ENCODE assay signal across 8 cellular contexts in the genomic region with DNA sequence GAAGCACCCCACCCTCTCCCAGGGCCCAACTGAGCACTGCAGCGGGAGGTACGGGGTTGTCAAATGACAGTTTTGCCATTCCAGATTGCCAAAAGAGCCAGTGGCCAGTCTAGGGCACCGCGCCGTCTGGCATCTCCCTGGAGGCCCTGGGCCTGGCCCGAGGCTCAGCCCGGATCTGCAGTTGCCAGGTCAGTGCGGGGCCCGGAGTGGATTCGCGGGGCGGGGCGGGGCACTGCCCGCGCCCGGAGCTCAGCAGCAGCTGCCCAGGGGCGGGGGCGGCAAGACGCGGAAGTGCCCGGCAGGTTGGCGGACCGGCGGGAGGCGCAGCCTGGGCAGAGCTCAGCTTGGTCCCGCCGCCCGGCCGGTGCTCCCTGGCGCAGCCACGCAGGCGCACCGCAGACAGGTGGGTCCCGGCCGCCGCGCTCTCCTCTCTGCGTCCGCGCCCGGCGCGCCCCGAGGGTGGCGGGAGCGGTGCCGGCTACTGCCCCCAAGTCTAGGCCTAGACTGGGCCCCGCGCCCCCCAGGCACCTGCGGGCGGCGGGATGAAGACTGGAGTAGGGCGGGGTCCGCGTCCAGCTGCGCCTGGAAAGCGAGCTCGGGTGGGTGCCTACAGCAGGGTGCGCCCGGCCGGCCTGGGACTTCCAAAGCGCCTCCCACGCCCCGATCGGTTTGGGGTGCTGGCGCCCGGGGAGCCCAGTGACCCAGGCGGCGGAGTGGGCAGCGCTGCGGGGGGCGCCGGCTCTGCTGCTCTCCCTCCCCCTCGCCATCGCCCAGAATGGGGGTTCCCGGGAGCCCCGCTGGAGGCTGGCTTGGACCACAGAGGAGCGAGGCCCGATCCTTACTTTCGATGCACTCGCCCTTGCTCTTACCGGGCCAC. TPM values are rescaled to one million over a fixed set of nuclear protein-coding genes. Genes with fewer than 3 reads are reported as not detected.
DNase-seq lines count a peak whose midpoint lies in the region; ATAC-seq and TF ChIP-seq lines count a peak whose summit lies in the region.

A gene with protein sequence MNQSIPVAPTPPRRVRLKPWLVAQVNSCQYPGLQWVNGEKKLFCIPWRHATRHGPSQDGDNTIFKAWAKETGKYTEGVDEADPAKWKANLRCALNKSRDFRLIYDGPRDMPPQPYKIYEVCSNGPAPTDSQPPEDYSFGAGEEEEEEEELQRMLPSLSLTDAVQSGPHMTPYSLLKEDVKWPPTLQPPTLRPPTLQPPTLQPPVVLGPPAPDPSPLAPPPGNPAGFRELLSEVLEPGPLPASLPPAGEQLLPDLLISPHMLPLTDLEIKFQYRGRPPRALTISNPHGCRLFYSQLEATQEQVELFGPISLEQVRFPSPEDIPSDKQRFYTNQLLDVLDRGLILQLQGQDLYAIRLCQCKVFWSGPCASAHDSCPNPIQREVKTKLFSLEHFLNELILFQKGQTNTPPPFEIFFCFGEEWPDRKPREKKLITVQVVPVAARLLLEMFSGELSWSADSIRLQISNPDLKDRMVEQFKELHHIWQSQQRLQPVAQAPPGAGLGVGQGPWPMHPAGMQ (plus strand): TSS at position 281 of the 877 bp plus-strand sequence. CDS start 4,155 bp downstream, outside the sequence.

- H3K36me3 ChIP-seq in A673 (ENCODE audit: insufficient read depth, low read length, poor library complexity, severe bottlenecking) (no peaks in the 10 kb centered on the region), ascending aorta (no peaks in the 10 kb centered on the region), skeletal muscle satellite cell (ENCODE audit: insufficient read depth, low read length) (no peaks in the 10 kb centered on the region)

- intact Hi-C loops in A673 (cut with micrococcal nuclease; ENCODE audit: unreplicated experiment) (no loop called here), ascending aorta (cut with DNase I) (no loop called here)

- H3K4me1 ChIP-seq in A673 (ENCODE audit: insufficient read depth, low read length, poor library complexity, severe bottlenecking) (no peaks in the 10 kb centered on the region), ascending aorta (peaks cover 4 to 8% of the 10 kb centered on the region in 2 donors), skeletal muscle satellite cell (ENCODE audit: control insufficient read depth, insufficient read depth, low read length) (peaks cover 13% of the 10 kb centered on the region)

- H3K9ac ChIP-seq in skeletal muscle satellite cell (ENCODE audit: low read depth, low read length), result no peak within 1 kb of the TSS

- TF ChIP-seq CTCF in A673 (conservative IDR thresholded peaks at IDR 0.05; ENCODE audit: low read depth, low read length) (no peak), GM10248 (IDR thresholded peaks at IDR 0.05; ENCODE audit: control extremely low read depth, extremely low read depth, low read depth, missing control alignments) (no peak), ascending aorta (IDR thresholded peaks at IDR 0.05) (no peak)

- H3K27me3 ChIP-seq in A673 (replicated peaks; ENCODE audit: insufficient read depth, low read depth, low read length, poor library complexity) (peaks cover 46% of the 10 kb centered on the region), ascending aorta (no peaks in the 10 kb centered on the region), skeletal muscle satellite cell (ENCODE audit: control insufficient read depth, insufficient read depth, low read length) (peaks cover 73% of the 10 kb centered on the region)

- peak within 1 kb of the TSS; percentile 93 for H3K4me2 ChIP-seq in skeletal muscle satellite cell (ENCODE audit: low read length)

- H3K27ac ChIP-seq in A673 (ENCODE audit: low read depth, low read length, poor library complexity, severe bottlenecking), result no peak within 1 kb of the TSS
- peak within 1 kb of the TSS in 1 of 2 donors; percentile 28 for H3K27ac ChIP-seq in ascending aorta

- CTCF ChIA-PET in A673 (lab: Charles Lee) (no interaction called here), GM10248 (lab: Yijun Ruan, JAX) (interaction anchor here (0.9 to 2.1 kb wide), 4 partner anchors 10 to 154 kb away, joined by 3 to 7 read pairs (median 3); no protein-coding TSS in a partner anchor)

- no peaks in the 10 kb centered on the region for H3K9me3 ChIP-seq in A673 (ENCODE audit: low read depth, low read length, poor library complexity, severe bottlenecking)
- H3K9me3 ChIP-seq in ascending aorta, result no peaks in the 10 kb centered on the region
- H3K9me3 ChIP-seq in iPS-18c (ENCODE audit: control insufficient read depth, insufficient read depth, low read length), result peaks cover 2% of the 10 kb centered on the region
- H3K9me3 ChIP-seq in skeletal muscle satellite cell (replicated peaks; ENCODE audit: low read length), result no peaks in the 10 kb centered on the region

- POLR2A ChIA-PET in A673 (lab: Charles Lee; ENCODE audit: low non-redundant PET) (interaction anchor here (0.6 kb wide), 1 partner anchor 88 kb away, joined by 12 read pairs; no protein-coding TSS in a partner anchor), GM10248 (lab: Yijun Ruan, JAX) (interaction anchor here (0.6 to 1.0 kb wide), 3 partner anchors 10 to 593 kb away, joined by 3 to 4 read pairs (median 3); no protein-coding TSS in a partner anchor)

- no TSS peak for BruUV-seq in A673 (replicated peaks; lab: Mats Ljungman, UMichigan)

- ATAC-seq in GM21390 (IDR thresholded peaks at IDR 0.05; ENCODE audit: unreplicated experiment), result no peak

- no peak for DNase-seq in A673 (ENCODE audit: low spot score)
- peak; percentile 49 for DNase-seq in GM10248 (ENCODE audit: extremely low spot score)
- DNase-seq in NCI-H146 (lab: John Stamatoyannopoulos, UW), result peak; percentile 70
- DNase-seq in ascending aorta (ENCODE audit: low spot score in 2 of 2), result peak in 1 of 2 donors; percentile 75
- no peak for DNase-seq in stimulated activated CD4-positive, alpha-beta T cell treated with anti-CD3 and anti-CD28 coated beads, Interleukin-2, amount 100 ng/mL, for 48 hours

- H3K4me3 ChIP-seq in A673 (ENCODE audit: low read depth, low read length, poor library complexity, severe bottlenecking) (peak within 1 kb of the TSS; percentile 48), ascending aorta (peak within 1 kb of the TSS; percentile 56 to 95), iPS-18c (ENCODE audit: insufficient read depth, low read depth, low read length) (peak within 1 kb of the TSS; percentile 65), skeletal muscle satellite cell (ENCODE audit: low read length) (peak within 1 kb of the TSS; percentile 70)

RNA-seq across cellular contexts. Expression of the gene that starts here (rescaled TPM):
- total RNA-seq in A673 (2021), result not detected in 2 replicates
- not detected for total RNA-seq in ascending aorta
- total RNA-seq in skeletal muscle satellite cell (2012; rRNA removed), result under 0.01 and 0.76 TPM in 2 replicates

Comparison
In these comparisons a context has a peak if more than half of its experiments do, and no peak if none do; other contexts are left out.
1. DNase-seq: peak in GM10248 (single experiment) and NCI-H146 (single experiment); none in A673 (single experiment) and stimulated activated CD4-positive, alpha-beta T cell treated with anti-CD3 and anti-CD28 coated beads, Interleukin-2, amount 100 ng/mL, for 48 hours (0 of 2).
2. Peak in every context shown above with its lines, with median percentiles within 50 percentile points of each other: H3K4me3 ChIP-seq.